ENCODE assay signal across 8 cellular contexts in the genomic region with DNA sequence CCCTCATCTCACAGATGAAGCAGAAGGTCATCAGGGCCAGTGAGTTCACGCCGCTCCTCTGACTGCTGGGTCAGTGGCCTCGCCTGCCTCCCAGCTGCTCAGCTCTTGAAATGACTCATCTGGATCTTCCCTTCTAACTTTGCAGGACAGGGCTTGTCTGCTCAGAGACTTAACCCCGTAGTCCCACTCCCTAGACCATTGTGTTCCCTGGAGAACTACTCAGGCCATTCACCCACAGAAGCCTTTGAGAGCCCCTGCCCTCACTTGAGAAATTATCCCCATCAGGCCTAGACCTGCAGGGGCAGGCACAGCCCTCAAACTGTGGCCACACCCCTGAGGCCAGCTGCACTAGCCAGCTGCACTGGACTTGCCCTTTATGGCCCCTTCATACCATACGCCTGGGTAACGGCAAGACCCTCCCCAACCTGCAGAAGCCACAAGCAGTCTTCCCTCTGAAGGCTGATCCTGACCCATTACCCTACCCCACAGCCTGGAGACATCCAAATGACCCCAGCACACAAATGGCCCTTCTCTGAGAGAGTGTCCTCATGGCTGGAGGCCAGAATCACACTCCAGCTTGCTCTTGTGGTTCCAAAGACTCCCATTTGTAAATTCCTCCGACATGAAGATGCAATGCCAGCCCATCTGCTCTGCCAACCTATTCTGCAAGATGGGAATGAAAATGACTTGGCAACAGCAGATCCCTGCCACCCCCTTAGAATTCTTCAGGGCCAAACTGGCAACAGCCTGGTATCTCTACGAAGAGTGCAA. TPM values are rescaled to one million over a fixed set of nuclear protein-coding genes. Genes with fewer than 3 reads are reported as not detected.
A peak's percentile ranks its signal among the peaks of the same experiment; 100 is the strongest.
DNase-seq lines count a peak whose midpoint lies in the region; ATAC-seq and TF ChIP-seq lines count a peak whose summit lies in the region.

No MANE protein-coding gene starts in this region.

- H3K4me3 ChIP-seq in fibroblast of pulmonary artery (replicated peaks; ENCODE audit: low read depth, low read length) = no peak overlapping the region
- no peak overlapping the region for H3K4me3 ChIP-seq in sigmoid colon

- peak overlapping the region in 3 of 4 donors; percentile 3 to 40 (median 5) for H3K27ac ChIP-seq in sigmoid colon

- TF ChIP-seq CTCF in fibroblast of pulmonary artery (IDR thresholded peaks at IDR 0.05; ENCODE audit: low read length, missing control alignments) (no peak), sigmoid colon (IDR thresholded peaks at IDR 0.05) (no peak)

- DNase-seq in Ammon's horn (ENCODE audit: low spot score) (peak; percentile 55), NCI-H446 treated with DMSO at 0.1 percent for 48 hours (lab: John Stamatoyannopoulos, UW) (peak; percentile 71), fibroblast of pulmonary artery (ENCODE audit: low read depth) (peak; percentile 35), sigmoid colon (no peak), NCI-H1105 (lab: John Stamatoyannopoulos, UW) (no peak), KG1 (lab: John Stamatoyannopoulos, UW) (no peak)
- no peak for DNase-seq in stimulated activated CD4-positive, alpha-beta T cell treated with anti-CD3 and anti-CD28 coated beads, Interleukin-15, amount 100 ng/mL, for 24 hours

- H3K36me3 ChIP-seq in sigmoid colon = no peaks in the 10 kb centered on the region

- TF ChIP-seq POLR2A in sigmoid colon (IDR thresholded peaks at IDR 0.05) = no peak

- TF ChIP-seq EP300 in sigmoid colon (IDR thresholded peaks at IDR 0.05) = no peak

- H3K27me3 ChIP-seq in sigmoid colon = no peaks in the 10 kb centered on the region

- no peaks in the 10 kb centered on the region for H3K9me3 ChIP-seq in sigmoid colon

- peaks cover 0 to 53% (median 34%) of the 10 kb centered on the region in 4 donors for H3K4me1 ChIP-seq in sigmoid colon

- ATAC-seq in GM19452 (IDR thresholded peaks at IDR 0.05; ENCODE audit: unreplicated experiment) = peak; percentile 62

- WGBS in sigmoid colon, 2 donors = 61 to 71% methylated on average over 8 of the region's 8 CpGs

- intact Hi-C loops in sigmoid colon (cut with DNase I) = no loop called here

RNA-seq across cellular contexts. Expression of gene RCSD1, which starts 33.2 kb away (rescaled TPM):
- total RNA-seq in sigmoid colon = 10 to 100 TPM in 1 of 4 donors, 1 to 10 TPM in 3; 8.0 to 19.6 (median 9.6) TPM
- polyA plus RNA-seq in sigmoid colon = 10 to 100 TPM in 2 of 3 donors, 1 to 10 TPM in 1; 7.8 to 52.9 (median 10.6) TPM

RNA-seq across cellular contexts. Expression of gene MPZL1, which starts 58.6 kb away (rescaled TPM):
- 10 to 100 TPM; 50.9 to 69.5 (median 58.3) TPM for total RNA-seq in sigmoid colon
- 10 to 100 TPM in 2 of 3 donors, 1 to 10 TPM in 1; 8.8 to 66.9 (median 11.4) TPM for polyA plus RNA-seq in sigmoid colon

Comparison
In these comparisons a context has a peak if more than half of its experiments do, and no peak if none do; other contexts are left out.
1. DNase-seq: peak in Ammon's horn (single experiment), NCI-H446 treated with DMSO at 0.1 percent for 48 hours (single experiment) and fibroblast of pulmonary artery (single experiment); none in sigmoid colon (single experiment), NCI-H1105 (single experiment), KG1 (single experiment) and stimulated activated CD4-positive, alpha-beta T cell treated with anti-CD3 and anti-CD28 coated beads, Interleukin-15, amount 100 ng/mL, for 24 hours (single experiment).